In genomic region chr4:47071863-47072441, GRCh38 we compare ENCODE assay signal across 17 cellular contexts. TPM values are rescaled to one million over a fixed set of nuclear protein-coding genes. Genes with fewer than 3 reads are reported as not detected.
A peak's percentile ranks its signal among the peaks of the same experiment; 100 is the strongest.
DNase-seq lines count a peak whose midpoint lies in the region; ATAC-seq, FAIRE-seq and TF ChIP-seq lines count a peak whose summit lies in the region.
"Had no signal": no experiment of that assay in that cellular context is flagged by ENCODE, and none has a peak within 500 bp of the region (broad histone marks: within the 10 kb centered on the region; RNA-seq: fewer than 3 reads in every experiment).

No MANE protein-coding gene starts in this region.

- H3K27ac ChIP-seq in RWPE1 (no peak overlapping the region), fibroblast of lung (ENCODE audit: insufficient read depth, low read length) (no peak overlapping the region)

- no peak overlapping the region for H3K4me2 ChIP-seq in fibroblast of lung (ENCODE audit: extremely low read depth, insufficient read depth, low read length)
- peak overlapping the region; percentile 11 for H3K4me2 ChIP-seq in skeletal muscle satellite cell (ENCODE audit: low read length)

- no peaks in the 10 kb centered on the region for H4K20me1 ChIP-seq in fibroblast of lung (ENCODE audit: control insufficient read depth, extremely low read depth, insufficient read depth, low read length)

- no peaks in the 10 kb centered on the region for H3K36me3 Mint-ChIP-seq in activated CD4-positive, alpha-beta T cell treated with anti-CD3 and anti-CD28 coated beads for 36 hours (ENCODE audit: low read depth)
- H3K36me3 Mint-ChIP-seq: activated naive CD8-positive, alpha-beta T cell treated with anti-CD3 and anti-CD28 coated beads, Interleukin-2, amount 10 ng/mL, durations not matched to agents 7 days and 5 days had no signal

- peaks cover 3% of the 10 kb centered on the region for H3K4me1 Mint-ChIP-seq in activated CD4-positive, alpha-beta T cell treated with anti-CD3 and anti-CD28 coated beads for 36 hours
- H3K4me1 Mint-ChIP-seq: activated naive CD8-positive, alpha-beta T cell treated with anti-CD3 and anti-CD28 coated beads, Interleukin-2, amount 10 ng/mL, durations not matched to agents 7 days and 5 days had no signal

- H3K27ac Mint-ChIP-seq in activated CD4-positive, alpha-beta T cell treated with anti-CD3 and anti-CD28 coated beads for 36 hours: no peak overlapping the region
- H3K27ac Mint-ChIP-seq: activated naive CD8-positive, alpha-beta T cell treated with anti-CD3 and anti-CD28 coated beads, Interleukin-2, amount 10 ng/mL, durations not matched to agents 7 days and 5 days; effector memory CD8-positive, alpha-beta T cell had no signal

- FAIRE-seq in GM12892 (lab: Jason Lieb, UNC): no peak

- H3K4me3 ChIP-seq in fibroblast of lung (replicated peaks in 1 of 4; ENCODE audit: control extremely low read depth in 1 of 4, insufficient read depth in 1 of 4, low read depth in 3 of 4, low read length in 4 of 4) (no peak overlapping the region), skeletal muscle satellite cell (ENCODE audit: low read length) (no peak overlapping the region)
- H3K4me3 ChIP-seq: MG63 had no signal

- H3K36me3 ChIP-seq in fibroblast of lung (ENCODE audit: control insufficient read depth, insufficient read depth, low read length) (no peaks in the 10 kb centered on the region), skeletal muscle satellite cell (ENCODE audit: insufficient read depth, low read length) (no peaks in the 10 kb centered on the region)
- H3K36me3 ChIP-seq: MG63 had no signal

- H3K4me3 Mint-ChIP-seq in activated CD4-positive, alpha-beta T cell treated with anti-CD3 and anti-CD28 coated beads for 36 hours: no peak overlapping the region
- H3K4me3 Mint-ChIP-seq: activated naive CD8-positive, alpha-beta T cell treated with anti-CD3 and anti-CD28 coated beads, Interleukin-2, amount 10 ng/mL, durations not matched to agents 7 days and 5 days; effector memory CD8-positive, alpha-beta T cell had no signal

- no peaks in the 10 kb centered on the region for H3K79me2 ChIP-seq in fibroblast of lung (ENCODE audit: control insufficient read depth, insufficient read depth, low read length)

- H3K27me3 Mint-ChIP-seq in activated CD4-positive, alpha-beta T cell treated with anti-CD3 and anti-CD28 coated beads for 36 hours: peaks cover 5% of the 10 kb centered on the region
- H3K27me3 Mint-ChIP-seq: activated naive CD8-positive, alpha-beta T cell treated with anti-CD3 and anti-CD28 coated beads, Interleukin-2, amount 10 ng/mL, durations not matched to agents 7 days and 5 days had no signal

- intact Hi-C loops in activated CD4-positive, alpha-beta T cell treated with anti-CD3 and anti-CD28 coated beads for 36 hours (cut with DNase I, micrococcal nuclease): no loop called here

- POLR2A ChIA-PET in activated CD4-positive, alpha-beta T cell treated with anti-CD3 and anti-CD28 coated beads for 36 hours (lab: Charles Lee): no interaction called here
- POLR2A ChIA-PET in RWPE1 (lab: Yijun Ruan, JAX; ENCODE audit: low non-redundant PET): no interaction called here

- DNase-seq in activated CD4-positive, alpha-beta T cell treated with anti-CD3 and anti-CD28 coated beads for 36 hours: no peak
- no peak for DNase-seq in activated CD4-positive, alpha-beta T cell treated with anti-CD3 and anti-CD28 coated beads, Interleukin-2, amount 50 U/mL, for 4 hours
- DNase-seq in RWPE1 (ENCODE audit: low spot score) (peak; percentile 18), fibroblast of lung (ENCODE audit: low read depth in 2 of 2) (peak; percentile 86), GM12892 (ENCODE audit: insufficient read length) (no peak), Ammon's horn (ENCODE audit: low spot score) (no peak)
- no peak for DNase-seq in stimulated activated CD4-positive, alpha-beta T cell treated with anti-CD3 and anti-CD28 coated beads, Interleukin-4, amount 100 ng/mL, for 1 hour
- DNase-seq: 8988T; activated naive CD8-positive, alpha-beta T cell treated with anti-CD3 and anti-CD28 coated beads, Interleukin-2, amount 10 ng/mL, durations not matched to agents 7 days and 5 days; Caco-2; effector memory CD8-positive, alpha-beta T cell; MG63; posterior cingulate gyrus; stimulated activated CD8-positive, alpha-beta memory T cell treated with anti-CD3 and anti-CD28 coated beads, Interleukin-4, amount 100 ng/mL, for 48 hours had no signal

- H2AFZ ChIP-seq in fibroblast of lung (ENCODE audit: low read length): no peak overlapping the region

- TF ChIP-seq POLR2A in GM12892 (IDR thresholded peaks at IDR 0.05; ENCODE audit: low read depth, low read length): no peak

- no peaks in the 10 kb centered on the region for H3K27me3 ChIP-seq in fibroblast of lung (ENCODE audit: control insufficient read depth, insufficient read depth, low read length)
- no peaks in the 10 kb centered on the region for H3K27me3 ChIP-seq in skeletal muscle satellite cell (ENCODE audit: control insufficient read depth, insufficient read depth, low read length)
- H3K27me3 ChIP-seq: MG63 had no signal

- peaks cover 2% of the 10 kb centered on the region for H3K4me1 ChIP-seq in fibroblast of lung (ENCODE audit: control insufficient read depth, extremely low read depth, insufficient read depth, low read length)
- peaks cover 55% of the 10 kb centered on the region for H3K4me1 ChIP-seq in skeletal muscle satellite cell (ENCODE audit: control insufficient read depth, insufficient read depth, low read length)
- H3K4me1 ChIP-seq: Caco-2 had no signal

- H3K9me3 ChIP-seq in fibroblast of lung (ENCODE audit: control insufficient read depth, insufficient read depth, low read depth, low read length) (no peaks in the 10 kb centered on the region), skeletal muscle satellite cell (replicated peaks; ENCODE audit: low read length) (no peaks in the 10 kb centered on the region)
- H3K9me3 ChIP-seq: Caco-2, MG63 had no signal

- no peak for TF ChIP-seq CTCF in RWPE1 (conservative IDR thresholded peaks at IDR 0.05; ENCODE audit: low read depth)
- TF ChIP-seq CTCF in fibroblast of lung (conservative IDR thresholded peaks at IDR 0.05 in 1 of 2, IDR thresholded peaks at IDR 0.05 in 1 of 2; ENCODE audit: low read depth in 1 of 2, low read length in 2 of 2): no peak

- CTCF ChIA-PET in activated CD4-positive, alpha-beta T cell treated with anti-CD3 and anti-CD28 coated beads for 36 hours (lab: Charles Lee): no interaction called here
- CTCF ChIA-PET in RWPE1 (lab: Yijun Ruan, JAX): no interaction called here

- H3K9ac ChIP-seq in fibroblast of lung (ENCODE audit: insufficient read depth, low read length) (no peak overlapping the region), skeletal muscle satellite cell (ENCODE audit: low read depth, low read length) (no peak overlapping the region)

- no peaks in the 10 kb centered on the region for H3K9me3 Mint-ChIP-seq in activated CD4-positive, alpha-beta T cell treated with anti-CD3 and anti-CD28 coated beads for 36 hours (ENCODE audit: low read depth)
- H3K9me3 Mint-ChIP-seq: effector memory CD8-positive, alpha-beta T cell had no signal

- peak; percentile 39 for ATAC-seq in activated CD4-positive, alpha-beta T cell treated with anti-CD3 and anti-CD28 coated beads for 36 hours
- ATAC-seq: effector memory CD8-positive, alpha-beta T cell had no signal

RNA-seq across cellular contexts. Expression of gene GABRB1, which starts 40.6 kb away (rescaled TPM):
- not detected for total RNA-seq in activated CD4-positive, alpha-beta T cell treated with anti-CD3 and anti-CD28 coated beads for 36 hours
- total RNA-seq in fibroblast of lung: 0.17 TPM in 1 of 2 replicates, not detected in the other
- polyA plus RNA-seq in fibroblast of lung: 0.05 and 0.23 TPM in 2 replicates
- 0.16 TPM in 1 of 2 replicates, not detected in the other for polyA plus RNA-seq in fibroblast of lung (2012)
- 5.9 TPM in 1 of 2 replicates, not detected in the other for polyA minus RNA-seq in fibroblast of lung (ENCODE audit: low replicate concordance)
- total RNA-seq in skeletal muscle satellite cell (2012; rRNA removed): not detected in 2 replicates
- not detected for polyA plus RNA-seq in GM12892 (2012; ENCODE audit: missing spikeins)
- total RNA-seq: activated naive CD8-positive, alpha-beta T cell treated with anti-CD3 and anti-CD28 coated beads, Interleukin-2, amount 10 ng/mL, durations not matched to agents 7 days and 5 days; RPMI7951; ureter had no signal

Comparison
In these comparisons a context has a peak if more than half of its experiments do, and no peak if none do; other contexts are left out.
1. DNase-seq: peak in RWPE1 (single experiment) and fibroblast of lung (2 of 2); none in activated CD4-positive, alpha-beta T cell treated with anti-CD3 and anti-CD28 coated beads for 36 hours (single experiment), activated CD4-positive, alpha-beta T cell treated with anti-CD3 and anti-CD28 coated beads, Interleukin-2, amount 50 U/mL, for 4 hours (0 of 2), stimulated activated CD4-positive, alpha-beta T cell treated with anti-CD3 and anti-CD28 coated beads, Interleukin-4, amount 100 ng/mL, for 1 hour (single experiment), GM12892 (single experiment) and Ammon's horn (single experiment).